Comparison of ENCODE assay signal across 9 cellular contexts in genomic region chrX:110341189-110342035, GRCh38. TPM values are rescaled to one million over a fixed set of nuclear protein-coding genes. Genes with fewer than 3 reads are reported as not detected.
DNase-seq lines count a peak whose midpoint lies in the region; ATAC-seq and TF ChIP-seq lines count a peak whose summit lies in the region.
"Had no signal": no experiment of that assay in that cellular context is flagged by ENCODE, and none has a peak within 500 bp of the region (broad histone marks: within the 10 kb centered on the region; RNA-seq: fewer than 3 reads in every experiment).

No MANE protein-coding gene starts in this region.

- DNase-seq in RKO (ENCODE audit: low spot score) = peak; percentile 81
- DNase-seq in omental fat pad (ENCODE audit: low spot score) = no peak
- no peak for DNase-seq in NCI-H2107 (lab: John Stamatoyannopoulos, UW)
- no peak for DNase-seq in GM10266 (ENCODE audit: extremely low spot score)
- DNase-seq: NCI-H1436 had no signal

- no peak overlapping the region for H3K4me3 ChIP-seq in gastroesophageal sphincter

- no peaks in the 10 kb centered on the region for H3K36me3 ChIP-seq in gastroesophageal sphincter

- no peaks in the 10 kb centered on the region for H3K4me1 ChIP-seq in gastroesophageal sphincter

- no peak for TF ChIP-seq EP300 in gastroesophageal sphincter (IDR thresholded peaks at IDR 0.05)

- H3K27me3 ChIP-seq in gastroesophageal sphincter = no peaks in the 10 kb centered on the region

- no peaks in the 10 kb centered on the region for H3K9me3 ChIP-seq in gastroesophageal sphincter

- no peak for TF ChIP-seq POLR2A in gastroesophageal sphincter (IDR thresholded peaks at IDR 0.05)

- ATAC-seq in GM18517 (IDR thresholded peaks at IDR 0.05; ENCODE audit: unreplicated experiment) = peak; percentile 88
- ATAC-seq in HG02678 (IDR thresholded peaks at IDR 0.05; ENCODE audit: unreplicated experiment) = peak; percentile 74
- peak; percentile 87 for ATAC-seq in omental fat pad (ENCODE audit: low FRiP score)
- no peak for ATAC-seq in gastroesophageal sphincter
- no peak for ATAC-seq in HG03139 (IDR thresholded peaks at IDR 0.05; ENCODE audit: unreplicated experiment)

- 65 to 70% methylated on average over 7 to 8 of the region's 11 CpGs for WGBS in gastroesophageal sphincter (ENCODE audit: low coverage in 1 of 2), 2 donors

- no peak overlapping the region for H3K27ac ChIP-seq in gastroesophageal sphincter

- TF ChIP-seq CTCF in omental fat pad (IDR thresholded peaks at IDR 0.05) (no peak), GM10266 (IDR thresholded peaks at IDR 0.05; ENCODE audit: control insufficient read depth, insufficient read depth, low read depth, missing control alignments) (no peak), gastroesophageal sphincter (IDR thresholded peaks at IDR 0.05) (no peak)

RNA-seq across cellular contexts. Expression of gene RTL9, which starts 17.2 kb away (rescaled TPM):
- total RNA-seq in omental fat pad = under 1 TPM; 0.12 to 0.46 (median 0.20) TPM
- under 1 TPM in 2 of 4 donors, not detected in 2; under 0.01 to 0.07 TPM for total RNA-seq in gastroesophageal sphincter

RNA-seq across cellular contexts. Expression of gene AMMECR1, which starts 23.5 kb away (rescaled TPM):
- total RNA-seq in omental fat pad (10 to 100 TPM in 2 of 4 donors, 1 to 10 TPM in 2; 6.7 to 13.8 (median 8.9) TPM), gastroesophageal sphincter (1 to 10 TPM; 2.6 to 6.8 (median 3.6) TPM)

Comparison
In these comparisons a context has a peak if more than half of its experiments do, and no peak if none do; other contexts are left out.
1. ATAC-seq: peak in GM18517 (single experiment), HG02678 (single experiment) and omental fat pad (single experiment); none in gastroesophageal sphincter (single experiment) and HG03139 (single experiment).